7 cellular contexts compared by ENCODE assay signal in genomic region chr5:134140530-134141201, GRCh38. TPM values are rescaled to one million over a fixed set of nuclear protein-coding genes. Genes with fewer than 3 reads are reported as not detected.
DNase-seq lines count a peak whose midpoint lies in the region; ATAC-seq and TF ChIP-seq lines count a peak whose summit lies in the region.

No MANE protein-coding gene starts in this region.

- ATAC-seq in HG03159 (IDR thresholded peaks at IDR 0.05; ENCODE audit: unreplicated experiment), result peak; percentile 48

- H3K4me3 ChIP-seq in GM12865 (ENCODE audit: low read depth, low read length), result no peak overlapping the region

- DNase-seq in GM12865 (ENCODE audit: low read depth) (peak; percentile 86), NCI-H82 (lab: John Stamatoyannopoulos, UW) (peak; percentile 82), erythroblast (lab: John Stamatoyannopoulos, UW) (peak; percentile 89), myocyte (ENCODE audit: low read depth) (peak; percentile 78), ureter (ENCODE audit: low spot score) (peak; percentile 80)
- DNase-seq in activated CD4-positive, alpha-beta memory T cell treated with anti-CD3 and anti-CD28 coated beads, Interleukin-2, amount 10 ng/mL, durations not matched to agents 7 days and 5 days, result peak; percentile 71

- no peak overlapping the region for H3K27ac Mint-ChIP-seq in activated CD4-positive, alpha-beta memory T cell treated with anti-CD3 and anti-CD28 coated beads, Interleukin-2, amount 10 ng/mL, durations not matched to agents 7 days and 5 days

- peaks cover 7% of the 10 kb centered on the region for H3K27me3 Mint-ChIP-seq in activated CD4-positive, alpha-beta memory T cell treated with anti-CD3 and anti-CD28 coated beads, Interleukin-2, amount 10 ng/mL, durations not matched to agents 7 days and 5 days

- H3K4me1 Mint-ChIP-seq in activated CD4-positive, alpha-beta memory T cell treated with anti-CD3 and anti-CD28 coated beads, Interleukin-2, amount 10 ng/mL, durations not matched to agents 7 days and 5 days, result peaks cover 34% of the 10 kb centered on the region

- POLR2A ChIA-PET in activated CD4-positive, alpha-beta memory T cell treated with anti-CD3 and anti-CD28 coated beads, Interleukin-2, amount 10 ng/mL, durations not matched to agents 7 days and 5 days (lab: Charles Lee), result interaction anchor here (0.7 to 4.0 kb wide), 6 partner anchors 8 to 85 kb away, joined by 3 to 23 read pairs (median 6); partner anchors contain the start of gene PPP2CA

- TF ChIP-seq CTCF in GM12865 (IDR thresholded peaks at IDR 0.05; ENCODE audit: insufficient read depth, low read depth, low read length, missing control alignments), result peak; percentile 77

- CTCF ChIA-PET in activated CD4-positive, alpha-beta memory T cell treated with anti-CD3 and anti-CD28 coated beads, Interleukin-2, amount 10 ng/mL, durations not matched to agents 7 days and 5 days (lab: Charles Lee), result interaction anchor here (0.6 to 19.9 kb wide), 31 partner anchors 9 to 764 kb away, joined by 3 to 348 read pairs (median 4); partner anchors contain the start of gene PPP2CA

- H3K9me3 Mint-ChIP-seq in activated CD4-positive, alpha-beta memory T cell treated with anti-CD3 and anti-CD28 coated beads, Interleukin-2, amount 10 ng/mL, durations not matched to agents 7 days and 5 days, result no peaks in the 10 kb centered on the region

- peaks cover 36% of the 10 kb centered on the region for H3K36me3 Mint-ChIP-seq in activated CD4-positive, alpha-beta memory T cell treated with anti-CD3 and anti-CD28 coated beads, Interleukin-2, amount 10 ng/mL, durations not matched to agents 7 days and 5 days (ENCODE audit: low read depth)

- no peak overlapping the region for H3K4me3 Mint-ChIP-seq in activated CD4-positive, alpha-beta memory T cell treated with anti-CD3 and anti-CD28 coated beads, Interleukin-2, amount 10 ng/mL, durations not matched to agents 7 days and 5 days

- TF ChIP-seq POLR2A in erythroblast (IDR thresholded peaks at IDR 0.05; ENCODE audit: low read length), result no peak

RNA-seq across cellular contexts. Expression of gene TCF7, which starts 26.2 kb away (rescaled TPM):
- 10 to 100 TPM; 19.2 to 21.9 TPM for total RNA-seq in activated CD4-positive, alpha-beta memory T cell treated with anti-CD3 and anti-CD28 coated beads, Interleukin-2, amount 10 ng/mL, durations not matched to agents 7 days and 5 days
- 0.27 and 1.2 TPM in 2 replicates for total RNA-seq in myocyte
- 1.7 TPM for polyA plus RNA-seq in myocyte (2012)
- 3.6 TPM for total RNA-seq in ureter

RNA-seq across cellular contexts. Expression of gene SKP1, which starts 36.1 kb away (rescaled TPM):
- 100 to 1,000 TPM; 197 to 205 TPM for total RNA-seq in activated CD4-positive, alpha-beta memory T cell treated with anti-CD3 and anti-CD28 coated beads, Interleukin-2, amount 10 ng/mL, durations not matched to agents 7 days and 5 days
- 457 and 487 TPM in 2 replicates for total RNA-seq in myocyte
- 854 TPM for polyA plus RNA-seq in myocyte (2012)
- 324 TPM for total RNA-seq in ureter
